8 cellular contexts compared by ENCODE assay signal in genomic region chr4:15089979-15090378, GRCh38.
"Had no signal": no experiment of that assay in that cellular context is flagged by ENCODE, and none has a peak within 500 bp of the region (broad histone marks: within the 10 kb centered on the region; RNA-seq: fewer than 3 reads in every experiment).

No MANE protein-coding gene starts in this region.

- FAIRE-seq: G401.6, GM12878, GM12891, GM12892, GM18507, GM19239 had no signal

- DNase-seq: GDM1, GF-D8 had no signal

- H3K4me3 ChIP-seq: GM12878 had no signal

- ATAC-seq: GM12878 had no signal
